Comparison of ENCODE assay signal across 7 cellular contexts in the genomic region with DNA sequence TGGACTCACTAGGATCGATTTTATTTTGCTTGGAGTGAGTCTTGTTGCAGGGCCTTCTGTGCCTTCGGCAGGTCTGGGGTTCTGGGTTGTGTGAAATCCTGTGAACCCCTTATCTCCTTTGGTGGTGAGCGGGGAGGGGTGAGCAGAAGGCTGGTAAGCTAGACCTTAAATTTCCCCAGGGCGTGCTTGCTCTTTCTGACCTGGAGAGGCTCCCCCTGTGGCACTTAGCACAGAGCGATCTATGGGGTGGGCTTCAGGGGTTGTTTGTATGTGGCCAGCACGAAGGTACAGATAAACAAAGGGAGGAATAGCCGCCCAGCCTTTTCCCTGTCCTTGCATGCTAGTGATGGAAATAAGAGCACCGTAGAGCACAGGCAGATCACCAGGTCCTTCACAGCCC. TPM values are rescaled to one million over a fixed set of nuclear protein-coding genes. Genes with fewer than 3 reads are reported as not detected.
"Had no signal": no experiment of that assay in that cellular context is flagged by ENCODE, and none has a peak within 500 bp of the region (broad histone marks: within the 10 kb centered on the region; RNA-seq: fewer than 3 reads in every experiment).

No MANE protein-coding gene starts in this region.

- H3K4me2 ChIP-seq: KMS-11 had no signal

- H3K4me1 Mint-ChIP-seq: IgD-negative memory B cell had no signal

- DNase-seq: GOT3, HCEC 1CT, KBM-7 had no signal

- H3K4me3 Mint-ChIP-seq: IgD-negative memory B cell had no signal

- H3K9ac ChIP-seq: KMS-11 had no signal

- H3K27ac ChIP-seq: HL-60, KMS-11 had no signal

- ATAC-seq: HepG2 had no signal

- H3K9me3 Mint-ChIP-seq: IgD-negative memory B cell had no signal

RNA-seq across cellular contexts. Expression of a gene that starts 11.8 kb away (rescaled TPM):
- total RNA-seq: HepG2 had no signal
